17 cellular contexts compared by ENCODE assay signal in the genomic region with DNA sequence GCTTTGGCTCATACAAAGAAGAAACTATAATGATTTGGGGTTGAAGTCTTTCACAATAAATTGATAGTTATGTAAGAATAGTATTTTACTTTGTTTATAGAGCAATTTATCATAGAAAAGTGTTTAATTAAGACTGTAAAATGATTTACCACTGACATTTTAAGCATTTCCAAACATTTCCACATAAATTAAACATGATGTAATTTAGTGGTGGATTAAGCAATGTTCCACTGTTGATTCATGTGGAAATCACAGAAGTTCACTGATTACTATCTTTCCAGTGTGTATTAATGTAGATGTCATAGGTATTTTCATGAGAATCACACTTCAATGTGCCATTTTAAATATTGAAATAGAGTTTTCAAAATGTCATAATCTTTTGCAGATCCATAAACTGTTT. TPM values are rescaled to one million over a fixed set of nuclear protein-coding genes. Genes with fewer than 3 reads are reported as not detected.
DNase-seq lines count a peak whose midpoint lies in the region; ATAC-seq and TF ChIP-seq lines count a peak whose summit lies in the region.
"Had no signal": no experiment of that assay in that cellular context is flagged by ENCODE, and none has a peak within 500 bp of the region (broad histone marks: within the 10 kb centered on the region; RNA-seq: fewer than 3 reads in every experiment).

No MANE protein-coding gene starts in this region.

- ATAC-seq in HG02610 (IDR thresholded peaks at IDR 0.05; ENCODE audit: unreplicated experiment), result no peak
- ATAC-seq: activated naive CD4-positive, alpha-beta T cell treated with anti-CD3 and anti-CD28 coated beads, Interleukin-2, amount 50 U/mL, for 72 hours; mucosa of descending colon had no signal

- no peak overlapping the region for H3K9ac ChIP-seq in mammary epithelial cell (ENCODE audit: insufficient read depth, low read length)

- H4K20me1 ChIP-seq in mammary epithelial cell (ENCODE audit: insufficient read depth, low read length), result no peaks in the 10 kb centered on the region

- H3K4me3 ChIP-seq in BJ (ENCODE audit: low read depth, low read length) (no peak overlapping the region), mammary epithelial cell (replicated peaks in 1 of 3; ENCODE audit: insufficient read depth in 1 of 3, low read depth in 2 of 3, low read length in 3 of 3) (no peak overlapping the region)
- H3K4me3 ChIP-seq: mucosa of descending colon, right atrium auricular region had no signal

- intact Hi-C loops in mammary epithelial cell (cut with micrococcal nuclease), result no loop called here

- H3K4me1 ChIP-seq in mammary epithelial cell (ENCODE audit: insufficient read depth, low read length), result peaks cover 13% of the 10 kb centered on the region

- POLR2A ChIA-PET in BJ (lab: Charles Lee), result no interaction called here

- H3K79me2 ChIP-seq in mammary epithelial cell (ENCODE audit: insufficient read depth, low read length), result no peaks in the 10 kb centered on the region

- H3K27me3 ChIP-seq in BJ (ENCODE audit: control insufficient read depth, insufficient read depth, low read length), result no peaks in the 10 kb centered on the region
- H3K27me3 ChIP-seq in mammary epithelial cell (ENCODE audit: insufficient read depth, low read length), result no peaks in the 10 kb centered on the region
- H3K27me3 ChIP-seq: right atrium auricular region had no signal

- no peak for TF ChIP-seq CTCF in BJ (IDR thresholded peaks at IDR 0.05; ENCODE audit: insufficient read depth, low read depth, low read length)
- no peak for TF ChIP-seq CTCF in mammary epithelial cell (conservative IDR thresholded peaks at IDR 0.05 in 1 of 2, IDR thresholded peaks at IDR 0.05 in 1 of 2; ENCODE audit: extremely low read depth in 1 of 2, insufficient read depth in 1 of 2, low read depth in 1 of 2, low read length in 2 of 2)

- CTCF ChIA-PET in BJ (lab: Yijun Ruan, JAX) (interaction anchor here (0.9 kb wide), 1 partner anchor 101 kb away, joined by 3 read pairs; no protein-coding TSS in a partner anchor), mammary epithelial cell (lab: Charles Lee; ENCODE audit: low non-redundant PET) (interaction anchor here (0.7 kb wide), 1 partner anchor 34 kb away, joined by 5 read pairs; no protein-coding TSS in a partner anchor)

- BruUV-seq in mammary epithelial cell (replicated peaks; lab: Mats Ljungman, UMichigan), result no TSS peak

- in situ Hi-C loops in mammary epithelial cell (cut with MboI; ENCODE audit: low sequenced_read_pairs in 2 of 2), result no loop called here

- H2AFZ ChIP-seq in mammary epithelial cell (ENCODE audit: low read depth, low read length), result no peak overlapping the region

- H3K9me3 ChIP-seq in mammary epithelial cell (replicated peaks; ENCODE audit: insufficient read depth, low read length), result no peaks in the 10 kb centered on the region
- H3K9me3 ChIP-seq: mucosa of descending colon, right atrium auricular region had no signal

- peak overlapping the region; percentile 39 for H3K27ac ChIP-seq in mammary epithelial cell (ENCODE audit: insufficient read depth, low read depth, low read length)

- H3K4me2 ChIP-seq in mammary epithelial cell (ENCODE audit: insufficient read depth, low read depth, low read length), result no peak overlapping the region

- H3K36me3 ChIP-seq in BJ (ENCODE audit: control insufficient read depth, insufficient read depth, low read length), result no peaks in the 10 kb centered on the region; the same call in 1 of the 2 replicates
- no peaks in the 10 kb centered on the region for H3K36me3 ChIP-seq in mammary epithelial cell (ENCODE audit: insufficient read depth, low read length)
- H3K36me3 ChIP-seq: right atrium auricular region had no signal

- dilution Hi-C loops in mammary epithelial cell (cut with HindIII; ENCODE audit: low sequenced_read_pairs), result no loop called here

- peak; percentile 17 for DNase-seq in BJ (ENCODE audit: low read depth)
- DNase-seq in NCI-H2081 treated with DMSO at 0.1 percent for 48 hours (lab: John Stamatoyannopoulos, UW), result peak; percentile 27
- DNase-seq in mammary epithelial cell, result peak; percentile 75
- peak; percentile 17 for DNase-seq in kidney tubule cell (ENCODE audit: low spot score)
- no peak for DNase-seq in NCI-H774 (lab: John Stamatoyannopoulos, UW)
- no peak for DNase-seq in CD1c-positive myeloid dendritic cell (ENCODE audit: extremely low spot score)
- no peak for DNase-seq in stimulated activated CD4-positive, alpha-beta T cell treated with anti-CD3 and anti-CD28 coated beads, Interleukin-2, amount 100 ng/mL, for 24 hours
- DNase-seq: ACHN; activated CD4-positive, alpha-beta T cell treated with anti-CD3 and anti-CD28 coated beads, Interleukin-2, amount 50 U/mL, for 48 hours; activated T-cell treated with anti-CD3 and anti-CD28 coated beads, Interleukin-2, amount 50 U/mL, for 1 hour; mucosa of descending colon; NCI-H1048; NCI-H2107; NCI-H69 had no signal

RNA-seq across cellular contexts. Expression of gene GRB14, which starts 40.1 kb away (rescaled TPM):
- polyA plus RNA-seq in BJ (2011; rRNA removed) (0.29 and 0.32 TPM in 2 replicates), mammary epithelial cell (3.8 TPM)
- polyA minus RNA-seq in BJ (2011; rRNA and poly(A)+ RNA removed), result 0.19 and 0.46 TPM in 2 replicates
- total RNA-seq in mammary epithelial cell, result 1 to 10 TPM; 7.3 to 9.8 TPM
- 27.6 TPM for polyA minus RNA-seq in mammary epithelial cell
- total RNA-seq: activated naive CD4-positive, alpha-beta T cell treated with anti-CD3 and anti-CD28 coated beads, Interleukin-2, amount 50 U/mL, for 72 hours had no signal

Comparison
In these comparisons a context has a peak if more than half of its experiments do, and no peak if none do; other contexts are left out.
1. DNase-seq: peak in BJ (single experiment), NCI-H2081 treated with DMSO at 0.1 percent for 48 hours (single experiment), mammary epithelial cell (single experiment) and kidney tubule cell (single experiment); none in NCI-H774 (single experiment), CD1c-positive myeloid dendritic cell (single experiment) and stimulated activated CD4-positive, alpha-beta T cell treated with anti-CD3 and anti-CD28 coated beads, Interleukin-2, amount 100 ng/mL, for 24 hours (0 of 2).